14 cellular contexts compared by ENCODE assay signal in the genomic region with DNA sequence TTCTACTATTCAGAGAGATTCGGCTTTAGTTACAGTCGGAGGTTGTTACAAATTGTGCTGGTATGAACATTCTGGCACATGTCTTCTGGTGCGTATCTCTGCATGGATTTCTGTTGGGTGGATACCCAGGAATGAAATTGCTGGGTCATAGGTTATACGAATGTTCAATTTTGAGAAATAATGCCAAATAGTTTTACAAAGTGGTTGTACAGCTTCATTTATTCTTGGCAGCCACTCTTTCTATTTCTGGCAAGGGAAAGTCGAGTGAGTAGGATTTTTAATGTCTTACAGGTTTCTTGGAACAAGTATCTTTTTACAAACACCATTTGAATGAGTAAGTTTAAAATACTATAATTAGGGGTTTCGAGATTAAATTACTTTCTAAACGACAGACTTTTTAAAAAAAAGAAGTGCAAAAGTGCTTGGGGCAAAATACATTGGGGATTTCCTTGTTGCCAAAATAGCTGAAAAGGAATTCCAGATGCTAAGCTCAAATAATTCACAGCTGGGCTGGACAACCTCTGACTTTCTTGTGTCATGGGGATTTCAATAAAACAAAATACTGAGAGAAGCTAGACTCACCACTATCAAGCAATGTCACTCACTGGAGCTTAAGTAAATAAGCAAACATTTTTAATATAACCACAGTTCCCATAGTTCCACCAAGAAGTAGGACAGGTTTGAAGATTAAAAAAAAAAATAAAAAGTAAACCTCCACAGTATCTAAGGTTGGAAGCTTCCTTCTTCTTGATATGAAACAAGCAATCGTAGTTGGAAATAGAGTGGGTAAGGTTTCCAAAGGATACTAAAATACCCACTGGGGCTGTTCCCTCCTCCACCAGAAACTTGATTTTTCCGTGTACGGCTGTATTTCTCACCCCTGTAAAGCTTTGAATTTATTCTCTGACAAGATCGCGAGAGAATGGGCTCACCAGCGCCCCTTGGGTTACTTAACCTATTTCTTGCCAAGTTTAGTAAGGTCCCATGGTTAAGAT. TPM values are rescaled to one million over a fixed set of nuclear protein-coding genes. Genes with fewer than 3 reads are reported as not detected.
A peak's percentile ranks its signal among the peaks of the same experiment; 100 is the strongest.
DNase-seq lines count a peak whose midpoint lies in the region; ATAC-seq, FAIRE-seq and TF ChIP-seq lines count a peak whose summit lies in the region.
"Had no signal": no experiment of that assay in that cellular context is flagged by ENCODE, and none has a peak within 500 bp of the region (broad histone marks: within the 10 kb centered on the region; RNA-seq: fewer than 3 reads in every experiment).

No MANE protein-coding gene starts in this region.

- peak overlapping the region; percentile 51 for H3K4me3 ChIP-seq in ACC112 (ENCODE audit: low read depth, low read length)
- no peak overlapping the region for H3K4me3 ChIP-seq in IMR-90 (ENCODE audit: insufficient read depth, low read depth, low read length)
- peak overlapping the region; percentile 10 for H3K4me3 ChIP-seq in coronary artery
- no peak overlapping the region for H3K4me3 ChIP-seq in kidney (ENCODE audit: low read length in 2 of 2)
- no peak overlapping the region for H3K4me3 ChIP-seq in CD4-positive, alpha-beta memory T cell (ENCODE audit: low read length in 2 of 2)
- H3K4me3 ChIP-seq: thyroid gland had no signal

- no peaks in the 10 kb centered on the region for H4K20me1 ChIP-seq in IMR-90 (ENCODE audit: insufficient read depth, low read length)

- H2AK9ac ChIP-seq in IMR-90 (replicated peaks; ENCODE audit: low read depth, low read length, poor library complexity): no peak overlapping the region

- no peak overlapping the region for H2BK5ac ChIP-seq in IMR-90 (ENCODE audit: low read depth, low read length, poor library complexity, severe bottlenecking)

- H3K18ac ChIP-seq in IMR-90 (ENCODE audit: low read depth, low read length): no peak overlapping the region

- peak; percentile 11 for FAIRE-seq in kidney (lab: Jason Lieb, UNC)

- no peak overlapping the region for H2BK120ac ChIP-seq in IMR-90 (ENCODE audit: low read depth, low read length)

- H3K9ac ChIP-seq in IMR-90 (ENCODE audit: low read depth, low read length): no peak overlapping the region
- H3K9ac ChIP-seq in kidney (ENCODE audit: low read length in 2 of 2): no peak overlapping the region

- no peak overlapping the region for H3K56ac ChIP-seq in IMR-90 (ENCODE audit: extremely low read depth, insufficient read depth, low read length)

- no peaks in the 10 kb centered on the region for H3K9me3 Mint-ChIP-seq in CD4-positive, alpha-beta memory T cell
- no peaks in the 10 kb centered on the region for H3K9me3 Mint-ChIP-seq in activated naive CD8-positive, alpha-beta T cell treated with anti-CD3 and anti-CD28 coated beads for 36 hours
- H3K9me3 Mint-ChIP-seq: immature natural killer cell had no signal

- H3K9me3 ChIP-seq in IMR-90 (ENCODE audit: control insufficient read depth, insufficient read depth, low read length) (peaks cover 2% of the 10 kb centered on the region; the same call in 1 of the 2 replicates), kidney (ENCODE audit: control insufficient read depth in 1 of 2, low read length in 2 of 2) (no peaks in the 10 kb centered on the region)
- H3K9me3 ChIP-seq in CD4-positive, alpha-beta memory T cell (ENCODE audit: control insufficient read depth in 1 of 2, low read length in 2 of 2): no peaks in the 10 kb centered on the region
- H3K9me3 ChIP-seq: thyroid gland had no signal

- TF ChIP-seq POLR2A in IMR-90 (IDR thresholded peaks at IDR 0.05; ENCODE audit: low read depth, low read length): no peak

- H2AK5ac ChIP-seq in IMR-90 (ENCODE audit: low read depth, low read length): no peak overlapping the region

- no peak for TF ChIP-seq RAD21 in IMR-90 (IDR thresholded peaks at IDR 0.05; ENCODE audit: low read length)

- H2BK15ac ChIP-seq in IMR-90 (ENCODE audit: low read depth, low read length): no peak overlapping the region

- H3K79me1 ChIP-seq in IMR-90 (ENCODE audit: low read depth in 1 of 2, low read length in 2 of 2): no peaks in the 10 kb centered on the region

- no peak overlapping the region for H4K8ac ChIP-seq in IMR-90 (ENCODE audit: low read depth in 2 of 2, low read length in 2 of 2)

- POLR2A ChIA-PET in IMR-90 (lab: Charles Lee; ENCODE audit: unreplicated experiment): no interaction called here
- POLR2A ChIA-PET in CD4-positive, alpha-beta memory T cell (lab: Charles Lee; ENCODE audit: partially characterized antibody): no interaction called here

- WGBS in IMR-90 (ENCODE audit: extremely low coverage in 2 of 2, insufficient read length in 1 of 2), 2 experiments: no CpG with 5 or more reads among the region's 13 CpGs

- no peak overlapping the region for H3K27ac Mint-ChIP-seq in CD4-positive, alpha-beta memory T cell
- no peak overlapping the region for H3K27ac Mint-ChIP-seq in activated naive CD8-positive, alpha-beta T cell treated with anti-CD3 and anti-CD28 coated beads for 36 hours
- H3K27ac Mint-ChIP-seq: immature natural killer cell, WTC11 had no signal

- no peaks in the 10 kb centered on the region for H3K9me1 ChIP-seq in IMR-90 (ENCODE audit: insufficient read depth, low read length)

- H4K91ac ChIP-seq in IMR-90 (ENCODE audit: insufficient read depth, low read depth, low read length): no peak overlapping the region

- peak; percentile 44 for DNase-seq in IMR-90
- no peak for DNase-seq in coronary artery (ENCODE audit: low spot score)
- DNase-seq in kidney: no peak
- no peak for DNase-seq in CD4-positive, alpha-beta memory T cell
- DNase-seq in activated naive CD8-positive, alpha-beta T cell treated with anti-CD3 and anti-CD28 coated beads for 36 hours: no peak
- DNase-seq in NCI-H2196 (lab: John Stamatoyannopoulos, UW; ENCODE audit: unreplicated experiment): no peak
- no peak for DNase-seq in SW480 (ENCODE audit: low spot score)
- DNase-seq: ACHN, immature natural killer cell, NCI-H1694 treated with DMSO at 0.1 percent for 48 hours, NCI-H82, thyroid gland had no signal

- H3K23ac ChIP-seq in IMR-90 (ENCODE audit: low read depth, low read length): no peak overlapping the region

- no peak for ATAC-seq in IMR-90 (ENCODE audit: low read depth)
- ATAC-seq: WTC11 had no signal

- CTCF ChIA-PET in IMR-90 (lab: Yijun Ruan, JAX): interaction anchor here (1.3 kb wide), 1 partner anchor 14 kb away, joined by 4 read pairs; no protein-coding TSS in a partner anchor
- CTCF ChIA-PET in CD4-positive, alpha-beta memory T cell (lab: Charles Lee; ENCODE audit: partially characterized antibody): no interaction called here

- H3K27ac ChIP-seq in ACC112 (ENCODE audit: low read depth, low read length) (peak overlapping the region; percentile 46), IMR-90 (ENCODE audit: insufficient read depth, low read length) (no peak overlapping the region), coronary artery (peak overlapping the region; percentile 4 to 53), kidney (ENCODE audit: low read depth in 2 of 2, low read length in 2 of 2) (no peak overlapping the region)
- H3K27ac ChIP-seq in CD4-positive, alpha-beta memory T cell (ENCODE audit: low read depth, low read length): no peak overlapping the region
- H3K27ac ChIP-seq: thyroid gland had no signal

- in situ Hi-C loops in IMR-90 (cut with MboI; ENCODE audit: low sequenced_read_pairs): no loop called here

- intact Hi-C loops in IMR-90 (cut with micrococcal nuclease) (no loop called here), kidney (cut with DNase I) (no loop called here)
- intact Hi-C loops in CD4-positive, alpha-beta memory T cell (cut with micrococcal nuclease): no loop called here

- H3K36me3 ChIP-seq in ACC112 (ENCODE audit: insufficient read depth, low read length): no peaks in the 10 kb centered on the region
- H3K36me3 ChIP-seq in IMR-90 (ENCODE audit: control insufficient read depth, insufficient read depth, low read length): no peaks in the 10 kb centered on the region
- no peaks in the 10 kb centered on the region for H3K36me3 ChIP-seq in kidney (ENCODE audit: control insufficient read depth in 1 of 2, insufficient read depth in 2 of 2, low read length in 2 of 2)
- no peaks in the 10 kb centered on the region for H3K36me3 ChIP-seq in CD4-positive, alpha-beta memory T cell (ENCODE audit: insufficient read depth, low read length)
- H3K36me3 ChIP-seq: thyroid gland had no signal

- H3K4me1 ChIP-seq in ACC112 (ENCODE audit: control insufficient read depth, insufficient read depth, low read length, unreplicated experiment) (peaks cover 14% of the 10 kb centered on the region), IMR-90 (ENCODE audit: control insufficient read depth, insufficient read depth, low read length) (no peaks in the 10 kb centered on the region; the same call in 1 of the 2 replicates), kidney (ENCODE audit: control insufficient read depth in 1 of 2, insufficient read depth in 1 of 2, low read depth in 1 of 2, low read length in 2 of 2) (peaks cover 3 to 5% of the 10 kb centered on the region in 2 donors)
- H3K4me1 ChIP-seq in CD4-positive, alpha-beta memory T cell (ENCODE audit: insufficient read depth, low read length): no peaks in the 10 kb centered on the region

- TF ChIP-seq CTCF in IMR-90 (conservative IDR thresholded peaks at IDR 0.05; ENCODE audit: low read depth, low read length): no peak
- no peak for TF ChIP-seq CTCF in coronary artery (IDR thresholded peaks at IDR 0.05)
- no peak for TF ChIP-seq CTCF in kidney (IDR thresholded peaks at IDR 0.05; ENCODE audit: borderline replicate concordance, extremely low read depth, insufficient read depth)

- H4K5ac ChIP-seq in IMR-90 (ENCODE audit: low read depth, low read length): no peak overlapping the region

- H3K4me3 Mint-ChIP-seq in CD4-positive, alpha-beta memory T cell: no peak overlapping the region
- H3K4me3 Mint-ChIP-seq in activated naive CD8-positive, alpha-beta T cell treated with anti-CD3 and anti-CD28 coated beads for 36 hours: no peak overlapping the region
- H3K4me3 Mint-ChIP-seq: immature natural killer cell, WTC11 had no signal

- H3K14ac ChIP-seq in IMR-90 (replicated peaks; ENCODE audit: low read depth, low read length): no peak overlapping the region

- BruUV-seq in IMR-90 (replicated peaks; lab: Mats Ljungman, UMichigan): no TSS peak

- peak overlapping the region; percentile 57 for H2AFZ ChIP-seq in ACC112 (ENCODE audit: low read length, unreplicated experiment)
- H2AFZ ChIP-seq in IMR-90 (replicated peaks; ENCODE audit: low read length, poor library complexity): no peak overlapping the region

- no peak overlapping the region for H3K4me2 ChIP-seq in IMR-90 (ENCODE audit: low read depth, low read length)

- H3K79me2 ChIP-seq in ACC112 (ENCODE audit: control insufficient read depth, insufficient read depth, low read length, unreplicated experiment): no peaks in the 10 kb centered on the region

- peaks cover under 1% of the 10 kb centered on the region; the same call in 1 of the 2 replicates for H3K27me3 ChIP-seq in ACC112 (ENCODE audit: insufficient read depth, low read length)
- no peaks in the 10 kb centered on the region; the same call in 1 of the 2 replicates for H3K27me3 ChIP-seq in IMR-90 (ENCODE audit: control insufficient read depth, insufficient read depth, low read length)
- no peaks in the 10 kb centered on the region for H3K27me3 ChIP-seq in CD4-positive, alpha-beta memory T cell (ENCODE audit: insufficient read depth, low read length)
- H3K27me3 ChIP-seq: thyroid gland had no signal

- H3K4me1 Mint-ChIP-seq in CD4-positive, alpha-beta memory T cell: no peaks in the 10 kb centered on the region
- no peaks in the 10 kb centered on the region for H3K4me1 Mint-ChIP-seq in activated naive CD8-positive, alpha-beta T cell treated with anti-CD3 and anti-CD28 coated beads for 36 hours
- H3K4me1 Mint-ChIP-seq: immature natural killer cell, WTC11 had no signal

- no peaks in the 10 kb centered on the region for H3K36me3 Mint-ChIP-seq in CD4-positive, alpha-beta memory T cell
- H3K36me3 Mint-ChIP-seq in activated naive CD8-positive, alpha-beta T cell treated with anti-CD3 and anti-CD28 coated beads for 36 hours: no peaks in the 10 kb centered on the region

- H3K27me3 Mint-ChIP-seq in CD4-positive, alpha-beta memory T cell: peaks cover 4% of the 10 kb centered on the region in 2 donors
- H3K27me3 Mint-ChIP-seq in activated naive CD8-positive, alpha-beta T cell treated with anti-CD3 and anti-CD28 coated beads for 36 hours: no peaks in the 10 kb centered on the region

- no peak overlapping the region for H3K4ac ChIP-seq in IMR-90 (ENCODE audit: low read depth, low read length)

- dilution Hi-C loops in IMR-90 (cut with HindIII; ENCODE audit: low sequenced_read_pairs, unreplicated experiment): no loop called here

- H2BK20ac ChIP-seq in IMR-90 (ENCODE audit: low read depth, low read length): no peak overlapping the region

RNA-seq across cellular contexts. Expression of gene GFOD1, which starts 21.6 kb away (rescaled TPM):
- total RNA-seq in IMR-90 (2012; rRNA removed) (3.4 and 3.6 TPM in 2 replicates), kidney (14.6 TPM)
- polyA plus RNA-seq in IMR-90 (2012; rRNA removed) (1.8 and 2.2 TPM in 2 replicates), kidney (ENCODE audit: insufficient read depth, low read depth, low replicate concordance) (2.1 TPM)
- 0.78 and 1.7 TPM in 2 replicates for polyA plus RNA-seq in IMR-90 (2012; cell fraction: cytosol; rRNA removed)
- 3.5 and 3.9 TPM in 2 replicates for polyA plus RNA-seq in IMR-90 (2012; cell fraction: nucleus; rRNA removed; ENCODE audit: low replicate concordance)
- total RNA-seq in CD4-positive, alpha-beta memory T cell: 1 to 10 TPM in 1 of 2 experiments, under 1 TPM in 1; 0.97 to 1.1 TPM
- polyA plus RNA-seq in CD4-positive, alpha-beta memory T cell: under 1 TPM in 1 of 2 donors, not detected in 1; 0.95 TPM
- total RNA-seq in activated naive CD8-positive, alpha-beta T cell treated with anti-CD3 and anti-CD28 coated beads for 36 hours: 10 to 100 TPM; 12.8 to 13.0 TPM

Comparison
In these comparisons a context has a peak if more than half of its experiments do, and no peak if none do; other contexts are left out.
1. H3K27ac ChIP-seq: peak in ACC112 (single experiment) and coronary artery (2 of 2); none in IMR-90 (single experiment), kidney (0 of 2) and CD4-positive, alpha-beta memory T cell (single experiment).
2. H3K4me3 ChIP-seq: peak in ACC112 (single experiment) and coronary artery (single experiment); none in IMR-90 (single experiment), kidney (0 of 2) and CD4-positive, alpha-beta memory T cell (0 of 2).